In the genomic region with DNA sequence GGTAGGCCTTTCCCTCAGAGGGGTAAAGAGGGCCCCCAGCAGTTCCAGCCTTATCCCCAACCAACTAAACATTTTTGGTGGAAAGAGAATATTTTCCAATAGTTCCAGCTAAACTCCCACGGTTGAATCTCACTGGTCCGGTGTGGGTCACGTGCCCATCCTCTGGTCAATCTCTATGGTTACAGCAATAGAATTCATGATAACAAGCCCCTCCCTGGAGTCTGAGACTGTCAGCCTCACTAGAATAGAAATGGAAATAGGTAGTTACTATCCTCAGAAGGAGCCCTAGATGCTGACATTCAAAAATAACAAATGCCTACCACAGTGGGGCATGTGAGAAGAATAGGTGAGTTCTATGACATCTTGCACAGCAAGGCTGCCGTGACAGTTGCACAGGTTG, we compare ENCODE assay signal across 1 cellular context.
TF ChIP-seq lines count a peak whose summit lies in the region.

No MANE protein-coding gene starts in this region.

TF ChIP-seq in IMR-90, 13 proteins besides CTCF, POLR2A, EP300 and RAD21:
- TF ChIP-seq, protein P1, sequence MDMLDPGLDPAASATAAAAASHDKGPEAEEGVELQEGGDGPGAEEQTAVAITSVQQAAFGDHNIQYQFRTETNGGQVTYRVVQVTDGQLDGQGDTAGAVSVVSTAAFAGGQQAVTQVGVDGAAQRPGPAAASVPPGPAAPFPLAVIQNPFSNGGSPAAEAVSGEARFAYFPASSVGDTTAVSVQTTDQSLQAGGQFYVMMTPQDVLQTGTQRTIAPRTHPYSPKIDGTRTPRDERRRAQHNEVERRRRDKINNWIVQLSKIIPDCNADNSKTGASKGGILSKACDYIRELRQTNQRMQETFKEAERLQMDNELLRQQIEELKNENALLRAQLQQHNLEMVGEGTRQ (IDR thresholded peaks at IDR 0.05; ENCODE audit: low read depth, low read length), result peak; percentile 45
- TF ChIP-seq NFE2L2 (IDR thresholded peaks at IDR 0.05; ENCODE audit: low read depth, low read length), result no peak
